In the genomic region with DNA sequence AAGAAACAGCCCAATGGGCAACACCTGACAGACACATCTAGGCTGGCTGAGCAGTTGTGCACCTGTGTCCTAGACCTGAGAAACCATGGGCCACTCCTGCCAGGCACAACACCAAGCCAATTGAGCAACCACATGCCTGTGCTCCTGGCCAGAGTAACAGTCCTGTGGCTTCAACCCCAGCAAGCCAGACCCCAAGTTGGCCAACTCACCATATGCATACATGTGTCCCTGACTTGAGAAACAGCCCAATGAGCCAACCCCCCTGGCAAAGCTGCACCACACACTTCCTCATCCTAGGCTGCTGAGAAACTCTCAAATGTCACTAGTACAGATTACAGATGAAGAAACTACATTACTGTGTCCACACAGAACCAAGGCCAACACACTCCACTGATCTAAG, we compare ENCODE assay signal across 1 cellular context.
TF ChIP-seq lines count a peak whose summit lies in the region.

No MANE protein-coding gene starts in this region.

TF ChIP-seq in GM12878, 131 proteins besides CTCF, POLR2A, EP300 and RAD21 (continued from another document):
- TF ChIP-seq, protein P1, sequence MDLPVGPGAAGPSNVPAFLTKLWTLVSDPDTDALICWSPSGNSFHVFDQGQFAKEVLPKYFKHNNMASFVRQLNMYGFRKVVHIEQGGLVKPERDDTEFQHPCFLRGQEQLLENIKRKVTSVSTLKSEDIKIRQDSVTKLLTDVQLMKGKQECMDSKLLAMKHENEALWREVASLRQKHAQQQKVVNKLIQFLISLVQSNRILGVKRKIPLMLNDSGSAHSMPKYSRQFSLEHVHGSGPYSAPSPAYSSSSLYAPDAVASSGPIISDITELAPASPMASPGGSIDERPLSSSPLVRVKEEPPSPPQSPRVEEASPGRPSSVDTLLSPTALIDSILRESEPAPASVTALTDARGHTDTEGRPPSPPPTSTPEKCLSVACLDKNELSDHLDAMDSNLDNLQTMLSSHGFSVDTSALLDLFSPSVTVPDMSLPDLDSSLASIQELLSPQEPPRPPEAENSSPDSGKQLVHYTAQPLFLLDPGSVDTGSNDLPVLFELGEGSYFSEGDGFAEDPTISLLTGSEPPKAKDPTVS (IDR thresholded peaks at IDR 0.05; ENCODE audit: low read depth, low read length) = no peak
- TF ChIP-seq CBFB (IDR thresholded peaks at IDR 0.05; ENCODE audit: low read depth) (no peak), POU2F2 (IDR thresholded peaks at IDR 0.05; ENCODE audit: borderline replicate concordance, low read depth, low read length) (peak; percentile 69; the same call in 1 of the 3 replicates), DPF2 (IDR thresholded peaks at IDR 0.05) (0 out of 2 replicates have a peak, but pooled peaks have one; percentile 20)
